In genomic region chr19:1904385-1905070, GRCh38 we compare ENCODE assay signal across 1 cellular context.
A peak's percentile ranks its signal among the peaks of the same experiment; 100 is the strongest.
TF ChIP-seq lines count a peak whose summit lies in the region.

No MANE protein-coding gene starts in this region.

TF ChIP-seq in K562, 482 proteins besides CTCF, POLR2A, EP300 and RAD21 (continued from another document and continues in another):
- TF ChIP-seq, protein P1, sequence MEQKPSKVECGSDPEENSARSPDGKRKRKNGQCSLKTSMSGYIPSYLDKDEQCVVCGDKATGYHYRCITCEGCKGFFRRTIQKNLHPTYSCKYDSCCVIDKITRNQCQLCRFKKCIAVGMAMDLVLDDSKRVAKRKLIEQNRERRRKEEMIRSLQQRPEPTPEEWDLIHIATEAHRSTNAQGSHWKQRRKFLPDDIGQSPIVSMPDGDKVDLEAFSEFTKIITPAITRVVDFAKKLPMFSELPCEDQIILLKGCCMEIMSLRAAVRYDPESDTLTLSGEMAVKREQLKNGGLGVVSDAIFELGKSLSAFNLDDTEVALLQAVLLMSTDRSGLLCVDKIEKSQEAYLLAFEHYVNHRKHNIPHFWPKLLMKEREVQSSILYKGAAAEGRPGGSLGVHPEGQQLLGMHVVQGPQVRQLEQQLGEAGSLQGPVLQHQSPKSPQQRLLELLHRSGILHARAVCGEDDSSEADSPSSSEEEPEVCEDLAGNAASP (IDR thresholded peaks at IDR 0.05): no peak
- TF ChIP-seq ZNF24 (IDR thresholded peaks at IDR 0.05) (no peak), ZNF830 (CRISPR knock-in tag; IDR thresholded peaks at IDR 0.05) (no peak), RUNX1 (IDR thresholded peaks at IDR 0.05; ENCODE audit: low read depth) (no peak), TFE3 (CRISPR knock-in tag; IDR thresholded peaks at IDR 0.05) (no peak), NR2C2 (CRISPR knock-in tag; IDR thresholded peaks at IDR 0.05) (no peak), NR2C2 (tag; IDR thresholded peaks at IDR 0.05) (no peak), ETV5 (CRISPR knock-in tag; IDR thresholded peaks at IDR 0.05; ENCODE audit: low read depth) (no peak), ZKSCAN8 (CRISPR knock-in tag; IDR thresholded peaks at IDR 0.05) (0 out of 2 replicates have a peak, but pooled peaks have one; percentile 14), ARNT (IDR thresholded peaks at IDR 0.05) (0 out of 4 replicates have a peak, but pooled peaks have one; percentile 18 to 26), ATF7 (IDR thresholded peaks at IDR 0.05) (no peak), ZBTB2 (IDR thresholded peaks at IDR 0.05) (no peak), ZBTB43 (CRISPR knock-in tag; IDR thresholded peaks at IDR 0.05) (no peak), MTA3 (IDR thresholded peaks at IDR 0.05; ENCODE audit: borderline replicate concordance) (no peak), ETS2 (tag; IDR thresholded peaks at IDR 0.05; ENCODE audit: borderline replicate concordance, poor library complexity, severe bottlenecking) (no peak), LEF1 (IDR thresholded peaks at IDR 0.05) (0 out of 2 replicates have a peak, but pooled peaks have one; percentile 42), RB1 (IDR thresholded peaks at IDR 0.05; ENCODE audit: low read depth) (peak; percentile 44; the same call in 1 of the 2 replicates), ZBTB7A (IDR thresholded peaks at IDR 0.05; ENCODE audit: borderline replicate concordance, control insufficient read depth, low read depth, low read length) (peak; percentile 69; the same call in 1 of the 2 replicates), NR2C1 (IDR thresholded peaks at IDR 0.05) (no peak), NR2C1 (tag; IDR thresholded peaks at IDR 0.05) (no peak), POLR3G (IDR thresholded peaks at IDR 0.05; ENCODE audit: extremely low read depth, insufficient read length, insufficient replicate concordance) (no peak), ATF1 (CRISPR knock-in tag; IDR thresholded peaks at IDR 0.05) (no peak), ATF1 (tag; IDR thresholded peaks at IDR 0.05) (no peak), TFAP4 (CRISPR knock-in tag; IDR thresholded peaks at IDR 0.05; ENCODE audit: borderline replicate concordance) (no peak), SIN3B (IDR thresholded peaks at IDR 0.05; ENCODE audit: low read depth) (no peak), ZNF589 (CRISPR knock-in tag; IDR thresholded peaks at IDR 0.05; ENCODE audit: low read depth) (0 out of 2 replicates have a peak, but pooled peaks have one; percentile 35), ZNF41 (CRISPR knock-in tag; conservative IDR thresholded peaks at IDR 0.05) (no peak), HMGXB4 (CRISPR knock-in tag; IDR thresholded peaks at IDR 0.05) (no peak), ZNF316 (IDR thresholded peaks at IDR 0.05) (no peak), MYC (IDR thresholded peaks at IDR 0.05; ENCODE audit: low read depth, low read length) (no peak), MYC (CRISPR knock-in tag; IDR thresholded peaks at IDR 0.05; ENCODE audit: borderline replicate concordance, low read depth) (no peak), HDAC8 (tag; IDR thresholded peaks at IDR 0.05) (no peak), MXD1 (CRISPR knock-in tag; IDR thresholded peaks at IDR 0.05; ENCODE audit: borderline replicate concordance, poor library complexity, severe bottlenecking) (no peak), TAF7 (tag; IDR thresholded peaks at IDR 0.05) (no peak), RBM34 (IDR thresholded peaks at IDR 0.05; ENCODE audit: borderline replicate concordance, insufficient read depth, low read length) (no peak), HSF4 (CRISPR knock-in tag; IDR thresholded peaks at IDR 0.05; ENCODE audit: borderline replicate concordance) (no peak), ZSCAN32 (CRISPR knock-in tag; IDR thresholded peaks at IDR 0.05) (no peak), SMC3 (conservative IDR thresholded peaks at IDR 0.05; ENCODE audit: insufficient read depth, low read depth, low read length) (no peak), MCM2 (IDR thresholded peaks at IDR 0.05; ENCODE audit: low read depth) (no peak), ESRRB (CRISPR knock-in tag; IDR thresholded peaks at IDR 0.05; ENCODE audit: borderline replicate concordance) (no peak), ARID2 (IDR thresholded peaks at IDR 0.05) (no peak), JUN (IDR thresholded peaks at IDR 0.05; ENCODE audit: borderline replicate concordance, low read depth, low read length) (no peak), JUN (CRISPR knock-in tag; IDR thresholded peaks at IDR 0.05; ENCODE audit: borderline replicate concordance) (no peak), NFIX (CRISPR knock-in tag; IDR thresholded peaks at IDR 0.05; ENCODE audit: low read depth) (no peak), NCOA6 (IDR thresholded peaks at IDR 0.05) (no peak), GTF2F1 (IDR thresholded peaks at IDR 0.05; ENCODE audit: low read depth, low read length) (no peak), ID3 (CRISPR knock-in tag; IDR thresholded peaks at IDR 0.05) (no peak), ID3 (tag; IDR thresholded peaks at IDR 0.05) (no peak), KDM5B (IDR thresholded peaks at IDR 0.05; ENCODE audit: insufficient replicate concordance, low read depth, low read length) (no peak), ZNF57 (CRISPR knock-in tag; IDR thresholded peaks at IDR 0.05) (no peak), PRMT5 (CRISPR knock-in tag; IDR thresholded peaks at IDR 0.05) (no peak), ZNF639 (CRISPR knock-in tag; conservative IDR thresholded peaks at IDR 0.05 in 1 of 2, IDR thresholded peaks at IDR 0.05 in 1 of 2) (no peak), TRIM28 (IDR thresholded peaks at IDR 0.05) (no peak), ZNF668 (CRISPR knock-in tag; IDR thresholded peaks at IDR 0.05) (0 out of 2 replicates have a peak, but pooled peaks have one; percentile 22), CSDE1 (IDR thresholded peaks at IDR 0.05) (no peak), ZBTB33 (CRISPR knock-in tag; IDR thresholded peaks at IDR 0.05) (no peak), RBM39 (optimal IDR thresholded peaks at IDR 0.05; ENCODE audit: low read depth, low read length) (peak; percentile 38), ZNF740 (CRISPR knock-in tag; IDR thresholded peaks at IDR 0.05) (0 out of 2 replicates have a peak, but pooled peaks have one; percentile 19), ZNF740 (tag; IDR thresholded peaks at IDR 0.05) (no peak), KAT7 (CRISPR knock-in tag; IDR thresholded peaks at IDR 0.05; ENCODE audit: borderline replicate concordance) (0 out of 2 replicates have a peak, but pooled peaks have one; percentile 18), NFATC3 (IDR thresholded peaks at IDR 0.05) (no peak), ZNF431 (CRISPR knock-in tag; IDR thresholded peaks at IDR 0.05) (no peak), ADNP (tag; IDR thresholded peaks at IDR 0.05) (no peak), RFX5 (IDR thresholded peaks at IDR 0.05; ENCODE audit: low read depth, low read length) (no peak)
- TF ChIP-seq, protein P2, sequence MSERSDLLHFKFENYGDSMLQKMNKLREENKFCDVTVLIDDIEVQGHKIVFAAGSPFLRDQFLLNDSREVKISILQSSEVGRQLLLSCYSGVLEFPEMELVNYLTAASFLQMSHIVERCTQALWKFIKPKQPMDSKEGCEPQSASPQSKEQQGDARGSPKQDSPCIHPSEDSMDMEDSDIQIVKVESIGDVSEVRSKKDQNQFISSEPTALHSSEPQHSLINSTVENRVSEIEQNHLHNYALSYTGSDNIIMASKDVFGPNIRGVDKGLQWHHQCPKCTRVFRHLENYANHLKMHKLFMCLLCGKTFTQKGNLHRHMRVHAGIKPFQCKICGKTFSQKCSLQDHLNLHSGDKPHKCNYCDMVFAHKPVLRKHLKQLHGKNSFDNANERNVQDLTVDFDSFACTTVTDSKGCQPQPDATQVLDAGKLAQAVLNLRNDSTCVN (CRISPR knock-in tag; IDR thresholded peaks at IDR 0.05): no peak
